In the genomic region with DNA sequence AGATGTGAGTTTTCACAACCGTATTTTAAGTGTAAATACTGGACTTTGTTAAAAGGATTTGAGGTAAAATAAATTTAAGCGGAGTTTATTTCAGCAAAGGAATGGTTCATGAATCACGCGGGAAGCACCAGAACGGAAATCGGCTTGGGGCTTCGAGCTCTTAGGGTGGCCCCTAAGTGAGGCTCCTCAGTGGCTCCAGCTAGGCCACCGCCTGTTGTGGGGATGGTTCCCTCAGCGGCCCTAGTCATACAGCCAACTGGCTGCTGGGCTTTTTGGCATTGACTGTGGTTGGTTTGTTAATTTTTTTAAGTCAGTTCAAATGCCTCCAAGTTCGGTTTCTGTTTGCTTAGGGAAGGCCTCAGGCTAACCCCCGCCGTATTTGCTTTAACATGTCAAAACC, we compare ENCODE assay signal across 8 cellular contexts.
DNase-seq lines count a peak whose midpoint lies in the region; ATAC-seq and TF ChIP-seq lines count a peak whose summit lies in the region.
"Not testable (repeated sequence)": the region's sequence is repeated elsewhere in the genome, so short reads cannot be mapped to it uniquely, and the experiment has no call there.

No MANE protein-coding gene starts in this region.

- H3K9me3 Mint-ChIP-seq in Calu3 (ENCODE audit: low read depth, unreplicated experiment); activated naive CD4-positive, alpha-beta T cell treated with anti-CD3 and anti-CD28 coated beads for 36 hours; mesothelial cell of epicardium: not testable (repeated sequence)

- H3K36me3 ChIP-seq in HUES48 (ENCODE audit: control insufficient read depth, insufficient read depth, low read length); RWPE2 (ENCODE audit: low read depth); mammary epithelial cell (ENCODE audit: insufficient read depth, low read length); hepatocyte (replicated peaks; ENCODE audit: insufficient read depth, low read depth); smooth muscle cell (ENCODE audit: low read depth): not testable (repeated sequence)

- H3F3A ChIP-seq in smooth muscle cell (ENCODE audit: low read depth), result not testable (repeated sequence)

- in situ Hi-C loops in mammary epithelial cell (cut with MboI; ENCODE audit: low sequenced_read_pairs in 2 of 2), result not testable (repeated sequence)

- CTCF ChIA-PET in Calu3 (lab: Charles Lee); activated naive CD4-positive, alpha-beta T cell treated with anti-CD3 and anti-CD28 coated beads for 36 hours (lab: Charles Lee); mammary epithelial cell (lab: Charles Lee; ENCODE audit: low non-redundant PET): not testable (repeated sequence)

- not testable (repeated sequence) for H3K79me2 ChIP-seq in mammary epithelial cell (ENCODE audit: insufficient read depth, low read length); hepatocyte; smooth muscle cell (ENCODE audit: low read depth)

- H3K4me3 ChIP-seq in HUES48 (ENCODE audit: low read depth, low read length) (peak overlapping the region; percentile 13; the same call in 1 of the 2 replicates), RWPE2 (ENCODE audit: severe bottlenecking) (peak overlapping the region; percentile 35), smooth muscle cell (peak overlapping the region; percentile 24)
- H3K4me3 ChIP-seq in mammary epithelial cell (replicated peaks in 1 of 3; ENCODE audit: insufficient read depth in 1 of 3, low read depth in 2 of 3, low read length in 3 of 3); hepatocyte: not testable (repeated sequence)

- 100% methylated on average over 2 of the region's 12 CpGs for whole genome bisulfite sequencing in mammary epithelial cell (ENCODE audit: low coverage, missing lambda C conversion rate)
- 26% methylated on average over 10 of the region's 12 CpGs for WGBS in hepatocyte (ENCODE audit: low lambda C conversion rate, missing lambda C conversion rate)
- 3% methylated on average over 10 of the region's 12 CpGs for whole genome bisulfite sequencing in smooth muscle cell (ENCODE audit: low lambda C conversion rate)

- not testable (repeated sequence) for H3K27me3 Mint-ChIP-seq in Calu3 (ENCODE audit: unreplicated experiment); activated naive CD4-positive, alpha-beta T cell treated with anti-CD3 and anti-CD28 coated beads for 36 hours (ENCODE audit: low read depth); mesothelial cell of epicardium (ENCODE audit: low read depth)

- peak; percentile 25 for ATAC-seq in RWPE2 (ENCODE audit: low read depth)

- not testable (repeated sequence) for H3K9me3 ChIP-seq in HUES48 (ENCODE audit: control insufficient read depth, insufficient read depth, low read length); RWPE2 (ENCODE audit: severe bottlenecking); mammary epithelial cell (replicated peaks; ENCODE audit: insufficient read depth, low read length); hepatocyte (ENCODE audit: low read depth); smooth muscle cell (replicated peaks; ENCODE audit: low read depth)

- H3K9me2 ChIP-seq in hepatocyte (replicated peaks; ENCODE audit: insufficient read depth), result not testable (repeated sequence)

- dilution Hi-C loops in mammary epithelial cell (cut with HindIII; ENCODE audit: low sequenced_read_pairs), result not testable (repeated sequence)

- DNase-seq in Calu3; RWPE2 (ENCODE audit: low spot score); activated naive CD4-positive, alpha-beta T cell treated with anti-CD3 and anti-CD28 coated beads for 36 hours; mammary epithelial cell; hepatocyte (ENCODE audit: low spot score); mesothelial cell of epicardium (ENCODE audit: low spot score in 2 of 2, unreplicated experiment in 2 of 2); smooth muscle cell (lab: John Stamatoyannopoulos, UW; ENCODE audit: unreplicated experiment): not testable (repeated sequence)

- H3K4me3 Mint-ChIP-seq in Calu3 (ENCODE audit: low read depth, unreplicated experiment) (peak overlapping the region; percentile 67), mesothelial cell of epicardium (peak overlapping the region; percentile 69)
- H3K4me3 Mint-ChIP-seq in activated naive CD4-positive, alpha-beta T cell treated with anti-CD3 and anti-CD28 coated beads for 36 hours, result peak overlapping the region; percentile 43

- not testable (repeated sequence) for TF ChIP-seq CTCF in Calu3 (IDR thresholded peaks at IDR 0.05; ENCODE audit: unreplicated experiment); RWPE2 (IDR thresholded peaks at IDR 0.05; ENCODE audit: poor library complexity, severe bottlenecking); mammary epithelial cell (conservative IDR thresholded peaks at IDR 0.05 in 1 of 2, IDR thresholded peaks at IDR 0.05 in 1 of 2; ENCODE audit: extremely low read depth in 1 of 2, insufficient read depth in 1 of 2, low read depth in 1 of 2, low read length in 2 of 2); hepatocyte (IDR thresholded peaks at IDR 0.05; ENCODE audit: poor library complexity); mesothelial cell of epicardium (IDR thresholded peaks at IDR 0.05; ENCODE audit: unreplicated experiment); smooth muscle cell (IDR thresholded peaks at IDR 0.05; ENCODE audit: borderline replicate concordance, insufficient read depth, poor library complexity, severe bottlenecking)

- not testable (repeated sequence) for H4K20me1 ChIP-seq in mammary epithelial cell (ENCODE audit: insufficient read depth, low read length); hepatocyte (ENCODE audit: insufficient read depth, poor library complexity, severe bottlenecking); smooth muscle cell (ENCODE audit: low read depth)

- TSS peak; percentile 66 for BruUV-seq in Calu3 (replicated peaks; lab: Mats Ljungman, UMichigan)
- BruUV-seq in mammary epithelial cell (replicated peaks; lab: Mats Ljungman, UMichigan), result TSS peak; percentile 68

- not testable (repeated sequence) for H3K27ac Mint-ChIP-seq in Calu3 (ENCODE audit: unreplicated experiment); activated naive CD4-positive, alpha-beta T cell treated with anti-CD3 and anti-CD28 coated beads for 36 hours
- H3K27ac Mint-ChIP-seq in mesothelial cell of epicardium, result peak overlapping the region; percentile 75

- not testable (repeated sequence) for H3K36me3 Mint-ChIP-seq in Calu3 (ENCODE audit: insufficient read depth, unreplicated experiment); activated naive CD4-positive, alpha-beta T cell treated with anti-CD3 and anti-CD28 coated beads for 36 hours (ENCODE audit: low read depth); mesothelial cell of epicardium

- H3K27me3 ChIP-seq in HUES48 (ENCODE audit: control insufficient read depth, insufficient read depth, low read length); RWPE2 (ENCODE audit: insufficient read depth, poor library complexity, severe bottlenecking); mammary epithelial cell (ENCODE audit: insufficient read depth, low read length); hepatocyte; smooth muscle cell (ENCODE audit: low read depth): not testable (repeated sequence)

- intact Hi-C loops in Calu3 (cut with micrococcal nuclease; ENCODE audit: unreplicated experiment); activated naive CD4-positive, alpha-beta T cell treated with anti-CD3 and anti-CD28 coated beads for 36 hours (cut with micrococcal nuclease); mammary epithelial cell (cut with micrococcal nuclease): not testable (repeated sequence)

- not testable (repeated sequence) for H3K27ac ChIP-seq in HUES48 (ENCODE audit: low read depth, low read length); mammary epithelial cell (ENCODE audit: insufficient read depth, low read depth, low read length); hepatocyte; smooth muscle cell (ENCODE audit: low read depth)
- H3K27ac ChIP-seq in RWPE2 (ENCODE audit: poor library complexity, severe bottlenecking), result peak overlapping the region; percentile 39

- H3K9ac ChIP-seq in HUES48 (ENCODE audit: low read depth, low read length); mammary epithelial cell (ENCODE audit: insufficient read depth, low read length); smooth muscle cell (ENCODE audit: low read depth): not testable (repeated sequence)

- H3K4me1 Mint-ChIP-seq in Calu3 (ENCODE audit: low read depth, unreplicated experiment); activated naive CD4-positive, alpha-beta T cell treated with anti-CD3 and anti-CD28 coated beads for 36 hours (ENCODE audit: low read depth); mesothelial cell of epicardium: not testable (repeated sequence)

- H3K4me2 ChIP-seq in mammary epithelial cell (ENCODE audit: insufficient read depth, low read depth, low read length), result not testable (repeated sequence)
- H3K4me2 ChIP-seq in hepatocyte (peak overlapping the region; percentile 68), smooth muscle cell (peak overlapping the region; percentile 74)

- not testable (repeated sequence) for H2AFZ ChIP-seq in mammary epithelial cell (ENCODE audit: low read depth, low read length); hepatocyte; smooth muscle cell (ENCODE audit: low read depth)

- H3K4me1 ChIP-seq in HUES48 (ENCODE audit: control insufficient read depth, insufficient read depth, low read length); RWPE2 (ENCODE audit: insufficient read depth, poor library complexity, severe bottlenecking); mammary epithelial cell (ENCODE audit: insufficient read depth, low read length); hepatocyte (ENCODE audit: insufficient read depth); smooth muscle cell (ENCODE audit: low read depth): not testable (repeated sequence)
